Comparison of ENCODE assay signal across 8 cellular contexts in the genomic region with DNA sequence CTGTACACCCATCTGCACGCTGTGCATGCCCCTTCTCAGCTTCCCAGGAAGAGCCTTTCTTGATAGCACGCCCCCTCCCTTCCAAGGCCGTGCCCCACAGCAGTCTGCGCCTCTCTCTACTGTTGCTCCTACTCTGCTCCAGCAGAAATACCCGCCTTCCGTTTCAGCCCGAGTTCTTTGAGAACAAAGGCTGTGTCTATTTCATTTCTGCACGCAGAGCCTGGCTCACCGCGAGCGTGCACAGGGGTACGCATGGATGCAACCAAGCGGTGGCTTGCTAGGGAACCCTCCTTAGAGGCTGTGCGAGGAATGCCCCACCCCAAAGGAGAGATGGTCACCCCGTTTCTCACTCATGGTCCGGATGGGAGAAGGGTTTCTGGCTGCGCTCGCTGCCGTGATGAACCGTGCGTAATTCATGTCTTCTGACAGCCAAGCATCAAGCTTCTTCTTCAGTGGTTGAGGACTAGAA. TPM values are rescaled to one million over a fixed set of nuclear protein-coding genes. Genes with fewer than 3 reads are reported as not detected.
DNase-seq lines count a peak whose midpoint lies in the region; ATAC-seq and TF ChIP-seq lines count a peak whose summit lies in the region.

No MANE protein-coding gene starts in this region.

- H3K9me3 ChIP-seq in colonic mucosa: no peaks in the 10 kb centered on the region
- H3K9me3 ChIP-seq in subcutaneous abdominal adipose tissue (ENCODE audit: control insufficient read depth in 5 of 5, low read length in 5 of 5): no peaks in the 10 kb centered on the region

- intact Hi-C loops in colonic mucosa (cut with DNase I): no loop called here

- no peak overlapping the region for H3K27ac ChIP-seq in colonic mucosa
- H3K27ac ChIP-seq in subcutaneous abdominal adipose tissue (ENCODE audit: low read depth, low read length): peak overlapping the region; percentile 11

- H3K9ac ChIP-seq in colonic mucosa (ENCODE audit: low read depth in 2 of 2, low read length in 2 of 2): peak overlapping the region; percentile 46 to 54
- H3K9ac ChIP-seq in subcutaneous abdominal adipose tissue (ENCODE audit: low read length in 5 of 5): peak overlapping the region; percentile 52 to 73 (median 60)

- H3K4me1 ChIP-seq in colonic mucosa: no peaks in the 10 kb centered on the region
- H3K4me1 ChIP-seq in subcutaneous abdominal adipose tissue (ENCODE audit: control insufficient read depth in 5 of 5, insufficient read depth in 5 of 5, low read length in 5 of 5): peaks cover 2 to 19% (median 14%) of the 10 kb centered on the region in 5 donors

- H3K36me3 ChIP-seq in colonic mucosa (no peaks in the 10 kb centered on the region), subcutaneous abdominal adipose tissue (ENCODE audit: control insufficient read depth in 5 of 5, insufficient read depth in 5 of 5, low read length in 5 of 5) (peaks cover 0 to 4% (median 3%) of the 10 kb centered on the region in 5 donors)

- no peaks in the 10 kb centered on the region for H3K27me3 ChIP-seq in colonic mucosa
- H3K27me3 ChIP-seq in subcutaneous abdominal adipose tissue (ENCODE audit: control insufficient read depth in 5 of 5, insufficient read depth in 4 of 5, low read length in 5 of 5): peaks cover 0 to 2% (median 0%) of the 10 kb centered on the region in 5 donors

- H3K4me3 ChIP-seq in colonic mucosa (peak overlapping the region; percentile 51), subcutaneous abdominal adipose tissue (ENCODE audit: low read depth in 1 of 5, low read length in 5 of 5) (peak overlapping the region; percentile 73 to 95 (median 80))

- DNase-seq in Daoy (ENCODE audit: low read depth): peak; percentile 33
- DNase-seq in NCI-H748 treated with DMSO at 0.1 percent for 48 hours (lab: John Stamatoyannopoulos, UW): peak; percentile 42
- peak; percentile 42 for DNase-seq in colonic mucosa
- no peak for DNase-seq in left lobe of liver (ENCODE audit: low spot score)
- DNase-seq in activated effector memory CD4-positive, alpha-beta T cell treated with Interleukin-2 at 50 U/mL for 16 hours: no peak

- peak; percentile 14 for ATAC-seq in HG02884 (IDR thresholded peaks at IDR 0.05; ENCODE audit: unreplicated experiment)
- peak; percentile 45 for ATAC-seq in left lobe of liver
- ATAC-seq in GM18873 (IDR thresholded peaks at IDR 0.05; ENCODE audit: low FRiP score, unreplicated experiment): no peak

- no peak for TF ChIP-seq CTCF in colonic mucosa (IDR thresholded peaks at IDR 0.05)

RNA-seq across cellular contexts. Expression of a gene that starts 0.4 kb away (rescaled TPM):
- total RNA-seq in Daoy (2014; rRNA removed; shearing (Covaris generic)): 2.5 and 3.2 TPM in 2 replicates
- total RNA-seq in colonic mucosa (1 to 10 TPM; 4.0 to 5.3 TPM), left lobe of liver (19.0 TPM)

Comparison
In these comparisons a context has a peak if more than half of its experiments do, and no peak if none do; other contexts are left out.
1. DNase-seq: peak in Daoy (single experiment), NCI-H748 treated with DMSO at 0.1 percent for 48 hours (single experiment) and colonic mucosa (single experiment); none in left lobe of liver (single experiment) and activated effector memory CD4-positive, alpha-beta T cell treated with Interleukin-2 at 50 U/mL for 16 hours (single experiment).